In genomic region chr22:27574651-27575050, GRCh38 we compare ENCODE assay signal across 30 cellular contexts.
"Had no signal": no experiment of that assay in that cellular context is flagged by ENCODE, and none has a peak within 500 bp of the region (broad histone marks: within the 10 kb centered on the region; RNA-seq: fewer than 3 reads in every experiment).

No MANE protein-coding gene starts in this region.

- H3K27ac ChIP-seq: adrenal gland, body of pancreas, Peyer's patch, SJSA1 had no signal

- FAIRE-seq: astrocyte, bronchial epithelial cell, TTC549 had no signal

- ATAC-seq: activated CD8-positive, alpha-beta T cell treated with anti-CD3 and anti-CD28 coated beads for 36 hours; activated naive CD4-positive, alpha-beta T cell treated with anti-CD3 and anti-CD28 coated beads, Interleukin-2, amount 50 U/mL, for 72 hours; activated T-cell treated with anti-CD3 and anti-CD28 coated beads, Interleukin-2, amount 50 U/mL, for 72 hours; activated T-helper 17 cell treated with anti-CD3 and anti-CD28 coated beads, Interleukin-2, amount 50 U/mL, for 72 hours; body of pancreas; PC-3 had no signal

- H3K4me3 Mint-ChIP-seq: activated CD4-positive, alpha-beta T cell treated with anti-CD3 and anti-CD28 coated beads, Interleukin-2, amount 10 ng/mL, durations not matched to agents 24 days and 14 days; activated CD8-positive, alpha-beta T cell treated with anti-CD3 and anti-CD28 coated beads for 36 hours; activated T-cell treated with anti-CD3 and anti-CD28 coated beads, Interleukin-2, amount 50 U/mL, for 72 hours; activated T-helper 17 cell treated with anti-CD3 and anti-CD28 coated beads, Interleukin-2, amount 50 U/mL, for 72 hours; T-helper 1 cell treated with Interleukin-12 subunit alpha and Interleukin-12 subunit beta and Interleukin-4 antibody, amounts not matched to agents 30 μg/mL and 1 μg/mL, for 36 hours; T-helper 2 cell treated with Interferon-gamma antibody and Interleukin-4, amounts not matched to agents 5 μg/mL and 100 μg/mL, for 36 hours had no signal

- H3K9me3 Mint-ChIP-seq: activated CD4-positive, alpha-beta T cell treated with anti-CD3 and anti-CD28 coated beads, Interleukin-2, amount 10 ng/mL, durations not matched to agents 24 days and 14 days; activated CD8-positive, alpha-beta T cell treated with anti-CD3 and anti-CD28 coated beads for 36 hours; T-helper 1 cell treated with Interleukin-12 subunit alpha and Interleukin-12 subunit beta and Interleukin-4 antibody, amounts not matched to agents 30 μg/mL and 1 μg/mL, for 36 hours; T-helper 2 cell treated with Interferon-gamma antibody and Interleukin-4, amounts not matched to agents 5 μg/mL and 100 μg/mL, for 36 hours had no signal

- H3K27ac Mint-ChIP-seq: activated CD4-positive, alpha-beta T cell treated with anti-CD3 and anti-CD28 coated beads, Interleukin-2, amount 10 ng/mL, durations not matched to agents 24 days and 14 days; activated CD8-positive, alpha-beta T cell treated with anti-CD3 and anti-CD28 coated beads for 36 hours; activated naive CD4-positive, alpha-beta T cell treated with anti-CD3 and anti-CD28 coated beads, Interleukin-2, amount 50 U/mL, for 72 hours; activated T-cell treated with anti-CD3 and anti-CD28 coated beads, Interleukin-2, amount 50 U/mL, for 72 hours; activated T-helper 17 cell treated with anti-CD3 and anti-CD28 coated beads, Interleukin-2, amount 50 U/mL, for 72 hours; T-helper 1 cell treated with Interleukin-12 subunit alpha and Interleukin-12 subunit beta and Interleukin-4 antibody, amounts not matched to agents 30 μg/mL and 1 μg/mL, for 36 hours; T-helper 2 cell treated with Interferon-gamma antibody and Interleukin-4, amounts not matched to agents 5 μg/mL and 100 μg/mL, for 36 hours had no signal

- H3K9ac ChIP-seq: SK-N-SH had no signal

- H3K36me3 ChIP-seq: adrenal gland, Peyer's patch, SJSA1 had no signal

- DNase-seq: activated CD4-positive, alpha-beta T cell treated with anti-CD3 and anti-CD28 coated beads, Interleukin-2, amount 10 ng/mL, durations not matched to agents 24 days and 14 days; activated CD4-positive, alpha-beta T cell treated with anti-CD3 and anti-CD28 coated beads, Interleukin-2, amount 50 U/mL, for 4 hours; activated CD8-positive, alpha-beta T cell treated with anti-CD3 and anti-CD28 coated beads for 36 hours; activated effector memory CD4-positive, alpha-beta T cell treated with anti-CD3 and anti-CD28 coated beads, Interleukin-2, amount 50 U/mL, for 16 hours; activated naive CD4-positive, alpha-beta T cell; activated T-cell treated with anti-CD3 and anti-CD28 coated beads, Interleukin-2, amount 50 U/mL, for 1 hour; activated T-cell treated with anti-CD3 and anti-CD28 coated beads, Interleukin-2, amount 50 U/mL, for 72 hours; adrenal gland; body of pancreas; caudate nucleus; MM.1S; NCI-H1092; NCI-H1436 treated with DMSO at 0.1 percent for 48 hours; NCI-H1694 treated with DMSO at 0.1 percent for 48 hours; NCI-H2029; NCI-H345; NCI-H524 treated with DMSO at 0.1 percent for 48 hours; PC-3; Peyer's patch; RPMI8226; SHP77 treated with DMSO at 0.1 percent for 48 hours; SK-N-SH had no signal

- H3K27me3 ChIP-seq: body of pancreas, Peyer's patch had no signal

- H3K27me3 Mint-ChIP-seq: activated CD4-positive, alpha-beta T cell treated with anti-CD3 and anti-CD28 coated beads, Interleukin-2, amount 10 ng/mL, durations not matched to agents 24 days and 14 days had no signal

- H3K4me3 ChIP-seq: adrenal gland, body of pancreas, Peyer's patch, SJSA1 had no signal

- H3K4me1 Mint-ChIP-seq: activated CD4-positive, alpha-beta T cell treated with anti-CD3 and anti-CD28 coated beads, Interleukin-2, amount 10 ng/mL, durations not matched to agents 24 days and 14 days; activated T-helper 17 cell treated with anti-CD3 and anti-CD28 coated beads, Interleukin-2, amount 50 U/mL, for 72 hours had no signal

- H3K4me2 ChIP-seq: SK-N-SH had no signal

- H3K9me3 ChIP-seq: adrenal gland, SJSA1, SK-N-SH had no signal

- H3K4me1 ChIP-seq: adrenal gland, Peyer's patch, SJSA1 had no signal
